18 cellular contexts compared by ENCODE assay signal in genomic region chrX:39850209-39850608, GRCh38.
DNase-seq lines count a peak whose midpoint lies in the region; ATAC-seq, FAIRE-seq and TF ChIP-seq lines count a peak whose summit lies in the region.
"Had no signal": no experiment of that assay in that cellular context is flagged by ENCODE, and none has a peak within 500 bp of the region (broad histone marks: within the 10 kb centered on the region; RNA-seq: fewer than 3 reads in every experiment).

No MANE protein-coding gene starts in this region.

- H3K9ac ChIP-seq in DND-41 (ENCODE audit: low read depth, low read length) (peak overlapping the region; percentile 28; the same call in 1 of the 2 replicates), HUES48 (ENCODE audit: low read depth, low read length) (no peak overlapping the region), K562 (ENCODE audit: insufficient read depth in 1 of 2, low read depth in 2 of 2, low read length in 2 of 2) (peak overlapping the region in 1 of 2 experiments; percentile 47; a peak in 3 of 4 replicates)

- H2AFZ ChIP-seq in DND-41 (ENCODE audit: low read depth, low read length) = no peak overlapping the region
- H2AFZ ChIP-seq in K562 (ENCODE audit: low read depth, low read length) = peak overlapping the region; percentile 48

- TF ChIP-seq CTCF in DND-41 (IDR thresholded peaks at IDR 0.05; ENCODE audit: borderline replicate concordance, extremely low read depth, low read length, poor library complexity, severe bottlenecking) (no peak), K562 (IDR thresholded peaks at IDR 0.05 in 2 of 3, conservative IDR thresholded peaks at IDR 0.05 in 1 of 3; ENCODE audit: insufficient read depth in 2 of 3, low read depth in 1 of 3, low read length in 3 of 3) (no peak), nephron progenitor cell (IDR thresholded peaks at IDR 0.05) (no peak)

- CTCF ChIA-PET in K562 (lab: Yijun Ruan, JAX; ENCODE audit: low intra/inter-chr PET ratio) = no interaction called here

- H3K9me1 ChIP-seq in K562 (ENCODE audit: control insufficient read depth, insufficient read depth, low read length) = no peaks in the 10 kb centered on the region

- peak overlapping the region; percentile 36 for H3K4me2 ChIP-seq in DND-41 (ENCODE audit: insufficient read depth, low read length)
- peak overlapping the region; percentile 71 for H3K4me2 ChIP-seq in K562 (ENCODE audit: insufficient read depth, low read length)

- TF ChIP-seq RAD21 in K562 (CRISPR knock-in tag; conservative IDR thresholded peaks at IDR 0.05 in 1 of 2, IDR thresholded peaks at IDR 0.05 in 1 of 2) = no peak

- H3K4me3 ChIP-seq in DND-41 (ENCODE audit: low read depth in 1 of 2, low read length in 2 of 2) = no peak overlapping the region
- no peak overlapping the region for H3K4me3 ChIP-seq in HUES48 (ENCODE audit: low read depth, low read length)
- H3K4me3 ChIP-seq in K562 = no peak overlapping the region
- H3K4me3 ChIP-seq: esophagus muscularis mucosa, gastrocnemius medialis, lung, MG63, tibial artery had no signal

- POLR2A ChIA-PET in K562 (lab: Yijun Ruan, JAX) = interaction anchor here (0.6 kb wide), 1 partner anchor 161 kb away, joined by 3 read pairs; no protein-coding TSS in a partner anchor

- 29% methylated on average over 4 of the region's 4 CpGs for WGBS in K562 (ENCODE audit: insufficient coverage, low coverage, missing lambda C conversion rate)

- no TSS peak for BruUV-seq in K562 (replicated peaks; lab: Mats Ljungman, UMichigan)

- H3K36me3 ChIP-seq in DND-41 (ENCODE audit: insufficient read depth, low read length) (no peaks in the 10 kb centered on the region), HUES48 (ENCODE audit: control insufficient read depth, insufficient read depth, low read length) (no peaks in the 10 kb centered on the region), K562 (ENCODE audit: control insufficient read depth, insufficient read depth, low read length) (no peaks in the 10 kb centered on the region)
- H3K36me3 ChIP-seq: esophagus muscularis mucosa, gastrocnemius medialis, MG63, tibial artery had no signal

- H3K36me3 Mint-ChIP-seq in nephron progenitor cell (ENCODE audit: low read depth) = no peaks in the 10 kb centered on the region

- TF ChIP-seq POLR2A in K562 (conservative IDR thresholded peaks at IDR 0.05) = no peak

- no peak for TF ChIP-seq EP300 in K562 (IDR thresholded peaks at IDR 0.05; ENCODE audit: low read length)

- H3K4me3 Mint-ChIP-seq in nephron progenitor cell = peak overlapping the region; percentile 30

- H3K27me3 ChIP-seq in DND-41 (ENCODE audit: insufficient read depth, low read length, poor library complexity) (no peaks in the 10 kb centered on the region), HUES48 (ENCODE audit: control insufficient read depth, insufficient read depth, low read length) (no peaks in the 10 kb centered on the region), K562 (ENCODE audit: control insufficient read depth in 2 of 2, insufficient read depth in 2 of 2, low read length in 2 of 2) (no peaks in the 10 kb centered on the region)
- H3K27me3 ChIP-seq: esophagus muscularis mucosa, gastrocnemius medialis, MG63, tibial artery had no signal

- DNase-seq in DND-41 (no peak), K562 (ENCODE audit: extremely low read depth in 1 of 4, low spot score in 3 of 4) (no peak), nephron progenitor cell (no peak), NCI-H345 treated with DMSO at 0.1 percent for 48 hours (lab: John Stamatoyannopoulos, UW; ENCODE audit: unreplicated experiment) (no peak), globus pallidus (ENCODE audit: low spot score) (no peak)
- DNase-seq in activated CD4-positive, alpha-beta T cell treated with anti-CD3 and anti-CD28 coated beads, Interleukin-2, amount 50 U/mL, for 1 hour = no peak
- DNase-seq: effector CD8-positive, alpha-beta T cell; gastrocnemius medialis; kidney; MG63; stimulated activated CD4-positive, alpha-beta T cell treated with anti-CD3 and anti-CD28 coated beads, Interleukin-4, amount 100 ng/mL, for 24 hours; stimulated activated naive CD8-positive, alpha-beta T cell treated with anti-CD3 and anti-CD28 coated beads, Interleukin-15, Interleukin-2, amounts not matched to agents 100 U/mL and 50 U/mL, for 24 hours; tibial artery had no signal

- peaks cover 19% of the 10 kb centered on the region for H3K27me3 Mint-ChIP-seq in nephron progenitor cell (ENCODE audit: low read depth, poor library complexity)
- H3K27me3 Mint-ChIP-seq: activated naive CD8-positive, alpha-beta T cell treated with anti-CD3 and anti-CD28 coated beads, Interleukin-2, amount 10 ng/mL, durations not matched to agents 7 days and 5 days had no signal

- intact Hi-C loops in K562 (cut with micrococcal nuclease) = loop anchor here (10.0 kb wide), 1 partner anchor 115 kb away; no protein-coding TSS in a partner anchor

- H4K20me1 ChIP-seq in DND-41 (ENCODE audit: insufficient read depth, low read length) (no peaks in the 10 kb centered on the region), K562 (replicated peaks; ENCODE audit: control insufficient read depth, insufficient read depth, low read length) (no peaks in the 10 kb centered on the region)

- in situ Hi-C loops in K562 (cut with MboI) = no loop called here

- H3K27ac ChIP-seq in DND-41 (ENCODE audit: low read length) (peak overlapping the region; percentile 80), HUES48 (ENCODE audit: low read depth, low read length) (peak overlapping the region; percentile 43), K562 (ENCODE audit: extremely low read depth, low read depth, low read length) (peak overlapping the region; percentile 68)
- H3K27ac ChIP-seq: esophagus muscularis mucosa, gastrocnemius medialis, tibial artery had no signal

- H3K27ac Mint-ChIP-seq in nephron progenitor cell = no peak overlapping the region
- H3K27ac Mint-ChIP-seq: activated T-helper 2 cell treated with anti-CD3 and anti-CD28 coated beads, Interferon-gamma antibody, Interleukin-2, Interleukin-4, amounts not matched to agents 10 μg/mL and 5 μg/mL and 100 μg/mL, durations not matched to agents 14 hours and 24 hours and 36 hours had no signal

- H3K4me1 ChIP-seq in DND-41 (ENCODE audit: insufficient read depth, low read length) (peaks cover 51% of the 10 kb centered on the region), HUES48 (ENCODE audit: control insufficient read depth, insufficient read depth, low read length) (peaks cover 37% of the 10 kb centered on the region), K562 (replicated peaks in 1 of 2; ENCODE audit: control insufficient read depth in 2 of 2, insufficient read depth in 2 of 2, low read length in 2 of 2) (peaks cover 19 to 61% of the 10 kb centered on the region in 2 experiments; a peak in 4 of 5 replicates)
- H3K4me1 ChIP-seq: gastrocnemius medialis had no signal

- ATAC-seq in DND-41 (ENCODE audit: insufficient read depth, low read depth) (no peak), K562 (no peak)
- ATAC-seq: gastrocnemius medialis; stimulated activated naive CD8-positive, alpha-beta T cell treated with anti-CD3 and anti-CD28 coated beads, Interleukin-15, Interleukin-2, amounts not matched to agents 100 U/mL and 50 U/mL, for 24 hours had no signal

- H3K9me3 ChIP-seq in DND-41 (ENCODE audit: insufficient read depth, low read length, severe bottlenecking) (no peaks in the 10 kb centered on the region), HUES48 (ENCODE audit: control insufficient read depth, insufficient read depth, low read length) (no peaks in the 10 kb centered on the region; the same call in 1 of the 2 replicates), K562 (replicated peaks; ENCODE audit: control insufficient read depth, insufficient read depth, low read depth, low read length) (no peaks in the 10 kb centered on the region)
- H3K9me3 ChIP-seq: esophagus muscularis mucosa, gastrocnemius medialis, MG63, tibial artery had no signal

- H3K4me1 Mint-ChIP-seq in nephron progenitor cell = peaks cover 64% of the 10 kb centered on the region

- FAIRE-seq in K562 (lab: Jason Lieb, UNC) = no peak
- FAIRE-seq: kidney had no signal

- H3K9me3 Mint-ChIP-seq in nephron progenitor cell = peaks cover 19% of the 10 kb centered on the region
- H3K9me3 Mint-ChIP-seq: activated naive CD8-positive, alpha-beta T cell treated with anti-CD3 and anti-CD28 coated beads, Interleukin-2, amount 10 ng/mL, durations not matched to agents 7 days and 5 days; activated T-helper 2 cell treated with anti-CD3 and anti-CD28 coated beads, Interferon-gamma antibody, Interleukin-2, Interleukin-4, amounts not matched to agents 10 μg/mL and 5 μg/mL and 100 μg/mL, durations not matched to agents 14 hours and 24 hours and 36 hours had no signal

- H3K79me2 ChIP-seq in DND-41 (ENCODE audit: insufficient read depth, low read length) (no peaks in the 10 kb centered on the region), K562 (ENCODE audit: control insufficient read depth, insufficient read depth, low read length) (no peaks in the 10 kb centered on the region; the same call in 2 of the 3 replicates)

TF ChIP-seq in K562, 482 proteins besides CTCF, POLR2A, EP300 and RAD21 (continues in another document):
- TF ChIP-seq BRD9 (IDR thresholded peaks at IDR 0.05; ENCODE audit: low read depth, partially characterized antibody) (peak; percentile 14), ZNF354B (CRISPR knock-in tag; IDR thresholded peaks at IDR 0.05) (no peak), NR2C2 (CRISPR knock-in tag; IDR thresholded peaks at IDR 0.05) (no peak), NR2C2 (tag; IDR thresholded peaks at IDR 0.05) (peak; percentile 76), NFRKB (IDR thresholded peaks at IDR 0.05; ENCODE audit: low read depth) (0 out of 2 replicates have a peak, but pooled peaks have one; percentile 30), NR2C1 (IDR thresholded peaks at IDR 0.05) (peak; percentile 77), NR2C1 (tag; IDR thresholded peaks at IDR 0.05) (peak; percentile 80), ID3 (CRISPR knock-in tag; IDR thresholded peaks at IDR 0.05) (no peak), ID3 (tag; IDR thresholded peaks at IDR 0.05) (0 out of 2 replicates have a peak, but pooled peaks have one; percentile 75), E2F4 (CRISPR knock-in tag; IDR thresholded peaks at IDR 0.05; ENCODE audit: low read depth) (no peak), SP1 (CRISPR knock-in tag; IDR thresholded peaks at IDR 0.05) (no peak), ZNF121 (CRISPR knock-in tag; conservative IDR thresholded peaks at IDR 0.05) (no peak)
